In genomic region chr6:32397252-32397920, GRCh38 we compare ENCODE assay signal across 13 cellular contexts. TPM values are rescaled to one million over a fixed set of nuclear protein-coding genes. Genes with fewer than 3 reads are reported as not detected.
A peak's percentile ranks its signal among the peaks of the same experiment; 100 is the strongest.
DNase-seq lines count a peak whose midpoint lies in the region; ATAC-seq, FAIRE-seq and TF ChIP-seq lines count a peak whose summit lies in the region.
"Had no signal": no experiment of that assay in that cellular context is flagged by ENCODE, and none has a peak within 500 bp of the region (broad histone marks: within the 10 kb centered on the region; RNA-seq: fewer than 3 reads in every experiment).

No MANE protein-coding gene starts in this region.

- H3K4me3 ChIP-seq in smooth muscle cell, result no peak overlapping the region
- H3K4me3 ChIP-seq: BLaER1 had no signal

- no peaks in the 10 kb centered on the region for H3K36me3 ChIP-seq in smooth muscle cell (ENCODE audit: low read depth)
- H3K36me3 ChIP-seq: BLaER1 had no signal

- no peaks in the 10 kb centered on the region for H4K20me1 ChIP-seq in smooth muscle cell (ENCODE audit: low read depth)
- H4K20me1 ChIP-seq: BLaER1 had no signal

- 75% methylated on average over 7 of the region's 7 CpGs for whole genome bisulfite sequencing in smooth muscle cell (ENCODE audit: low lambda C conversion rate)

- peak; percentile 81 for ATAC-seq in GM19324 (IDR thresholded peaks at IDR 0.05; ENCODE audit: low FRiP score, unreplicated experiment)
- ATAC-seq in HG02852 (IDR thresholded peaks at IDR 0.05; ENCODE audit: unreplicated experiment), result peak; percentile 83
- ATAC-seq: activated naive CD8-positive, alpha-beta T cell treated with anti-CD3 and anti-CD28 coated beads, Interleukin-2, amount 50 U/mL, for 24 hours had no signal

- H3K27me3 ChIP-seq in smooth muscle cell (ENCODE audit: low read depth), result peaks cover 7% of the 10 kb centered on the region
- H3K27me3 ChIP-seq: BLaER1 had no signal

- no peak overlapping the region for H3K4me2 ChIP-seq in smooth muscle cell
- H3K4me2 ChIP-seq: BLaER1 had no signal

- H2AFZ ChIP-seq in smooth muscle cell (ENCODE audit: low read depth), result no peak overlapping the region

- H3K4me1 ChIP-seq in smooth muscle cell (ENCODE audit: low read depth), result no peaks in the 10 kb centered on the region

- no peaks in the 10 kb centered on the region for H3F3A ChIP-seq in smooth muscle cell (ENCODE audit: low read depth)

- TF ChIP-seq POLR2A in H54 (IDR thresholded peaks at IDR 0.05; ENCODE audit: low read depth, low read length), result no peak

- DNase-seq in GM10266 (ENCODE audit: extremely low spot score) (peak; percentile 67), NOMO-1 treated with dmso at 0.1 percent for 144 hours (lab: John Stamatoyannopoulos, UW; ENCODE audit: unreplicated experiment) (peak; percentile 29), medulla oblongata (ENCODE audit: extremely low spot score) (no peak), smooth muscle cell (lab: John Stamatoyannopoulos, UW; ENCODE audit: unreplicated experiment) (no peak), H54 (ENCODE audit: insufficient read length, low spot score) (no peak), COR-L47 (lab: John Stamatoyannopoulos, UW) (no peak)
- DNase-seq: activated naive CD8-positive, alpha-beta T cell treated with anti-CD3 and anti-CD28 coated beads, Interleukin-2, amount 50 U/mL, for 24 hours; kidney glomerular epithelial cell had no signal

- no peaks in the 10 kb centered on the region for H3K9me3 ChIP-seq in smooth muscle cell (replicated peaks; ENCODE audit: low read depth)
- H3K9me3 ChIP-seq: BLaER1 had no signal

- no peak for TF ChIP-seq CTCF in GM10266 (IDR thresholded peaks at IDR 0.05; ENCODE audit: control insufficient read depth, insufficient read depth, low read depth, missing control alignments)
- no peak for TF ChIP-seq CTCF in smooth muscle cell (IDR thresholded peaks at IDR 0.05; ENCODE audit: borderline replicate concordance, insufficient read depth, poor library complexity, severe bottlenecking)

- H3K79me2 ChIP-seq in smooth muscle cell (ENCODE audit: low read depth), result no peaks in the 10 kb centered on the region

- no peak overlapping the region for H3K27ac ChIP-seq in smooth muscle cell (ENCODE audit: low read depth)
- H3K27ac ChIP-seq: BLaER1 had no signal

- no peak for FAIRE-seq in H54 (lab: Jason Lieb, UNC)
- FAIRE-seq: endometrium had no signal

- H3K9ac ChIP-seq in smooth muscle cell (ENCODE audit: low read depth), result no peak overlapping the region
- H3K9ac ChIP-seq: BLaER1 had no signal

RNA-seq across cellular contexts. Expression of gene BTNL2, which starts 9.6 kb away (rescaled TPM):
- total RNA-seq in smooth muscle cell, result not detected in 2 replicates
- not detected in 2 replicates for polyA plus RNA-seq in smooth muscle cell
- total RNA-seq: progenitor cell of endocrine pancreas had no signal

RNA-seq across cellular contexts. Expression of gene TSBP1, which starts 25.7 kb away (rescaled TPM):
- total RNA-seq in smooth muscle cell, result not detected in 2 replicates
- polyA plus RNA-seq in smooth muscle cell, result not detected in 2 replicates
- total RNA-seq: progenitor cell of endocrine pancreas had no signal

RNA-seq across cellular contexts. Expression of gene HLA-DRA, which starts 42.3 kb away (rescaled TPM):
- total RNA-seq in smooth muscle cell, result not detected in 2 replicates
- 0.41 TPM in 1 of 2 replicates, not detected in the other for polyA plus RNA-seq in smooth muscle cell
- total RNA-seq: progenitor cell of endocrine pancreas had no signal

Comparison
In these comparisons a context has a peak if more than half of its experiments do, and no peak if none do; other contexts are left out.
1. DNase-seq: peak in GM10266 (single experiment) and NOMO-1 treated with dmso at 0.1 percent for 144 hours (single experiment); none in medulla oblongata (single experiment), smooth muscle cell (single experiment), H54 (single experiment) and COR-L47 (single experiment).